8 cellular contexts compared by ENCODE assay signal in the genomic region with DNA sequence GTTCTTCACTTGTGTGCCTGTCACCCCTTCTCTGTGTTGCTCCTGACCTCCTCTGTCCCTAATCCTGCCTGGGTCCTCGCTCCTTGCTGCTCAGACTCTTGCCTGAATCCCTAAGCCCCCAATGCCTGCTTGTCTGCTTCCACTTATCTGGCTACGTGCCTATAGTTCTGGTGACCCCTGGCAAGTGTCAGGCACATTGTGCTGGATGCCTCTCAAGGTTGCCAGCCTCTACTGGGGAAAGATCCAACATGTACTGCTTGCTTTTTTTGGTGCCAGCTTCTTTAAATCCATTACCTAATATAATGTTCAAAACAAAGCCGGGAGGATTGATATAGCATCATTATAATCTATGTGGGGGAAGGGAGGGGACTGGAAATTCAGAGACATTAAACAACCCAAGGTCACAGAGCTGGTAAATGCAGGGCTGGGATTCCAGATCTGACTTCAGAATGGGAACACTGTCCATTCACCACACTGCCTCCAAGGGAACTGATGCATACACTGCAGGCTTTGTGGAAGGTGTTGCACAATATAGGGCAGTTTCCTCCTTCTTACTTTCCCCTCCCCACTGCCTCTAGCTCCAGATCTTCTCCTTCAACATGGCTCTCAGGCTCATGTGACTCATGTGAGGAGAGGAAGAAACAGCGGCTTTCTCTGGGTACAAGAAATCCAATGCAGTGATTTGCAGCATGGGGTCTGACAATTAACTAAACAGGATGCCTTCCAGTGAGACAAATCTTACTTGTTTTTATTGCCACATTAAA.
DNase-seq lines count a peak whose midpoint lies in the region; ATAC-seq and TF ChIP-seq lines count a peak whose summit lies in the region.

No MANE protein-coding gene starts in this region.

- WGBS in gastroesophageal sphincter (ENCODE audit: low coverage in 1 of 2), 2 donors, result 58 to 70% methylated on average over 4 of the region's 4 CpGs

- H3K9me2 ChIP-seq in OCI-LY7 (ENCODE audit: insufficient read depth, low read length), result no peaks in the 10 kb centered on the region

- H2AFZ ChIP-seq in osteoblast (ENCODE audit: low read length) (no peak overlapping the region), OCI-LY7 (ENCODE audit: low read length) (no peak overlapping the region)

- no peaks in the 10 kb centered on the region for H4K20me1 ChIP-seq in osteoblast (ENCODE audit: insufficient read depth, low read length)
- H4K20me1 ChIP-seq in OCI-LY7 (ENCODE audit: insufficient read depth, low read length), result no peaks in the 10 kb centered on the region

- H3K9me3 ChIP-seq in RWPE2 (ENCODE audit: severe bottlenecking), result no peaks in the 10 kb centered on the region
- H3K9me3 ChIP-seq in gastroesophageal sphincter, result no peaks in the 10 kb centered on the region
- no peaks in the 10 kb centered on the region for H3K9me3 ChIP-seq in osteoblast (ENCODE audit: low read depth, low read length)
- H3K9me3 ChIP-seq in OCI-LY7 (ENCODE audit: low read length), result no peaks in the 10 kb centered on the region

- ATAC-seq in RWPE2 (ENCODE audit: low read depth) (peak; percentile 53; the same call in 1 of the 3 replicates), gastroesophageal sphincter (peak; percentile 51), HG03565 (IDR thresholded peaks at IDR 0.05; ENCODE audit: unreplicated experiment) (no peak)

- no peak for TF ChIP-seq POLR2A in gastroesophageal sphincter (IDR thresholded peaks at IDR 0.05)

- H3K4me3 ChIP-seq in RWPE2 (ENCODE audit: severe bottlenecking) (no peak overlapping the region), gastroesophageal sphincter (no peak overlapping the region), osteoblast (ENCODE audit: insufficient read depth, low read length) (no peak overlapping the region), OCI-LY7 (ENCODE audit: low read depth, low read length, poor library complexity, severe bottlenecking) (no peak overlapping the region)

- H3K27ac ChIP-seq in RWPE2 (ENCODE audit: poor library complexity, severe bottlenecking), result no peak overlapping the region
- H3K27ac ChIP-seq in gastroesophageal sphincter, result peak overlapping the region in 2 of 4 donors; percentile 26 to 49
- H3K27ac ChIP-seq in osteoblast (ENCODE audit: low read depth, low read length), result no peak overlapping the region
- H3K27ac ChIP-seq in OCI-LY7 (ENCODE audit: low read depth, low read length, poor library complexity, severe bottlenecking), result no peak overlapping the region

- intact Hi-C loops in OCI-LY7 (cut with micrococcal nuclease; ENCODE audit: unreplicated experiment), result no loop called here

- no TSS peak for BruUV-seq in OCI-LY7 (replicated peaks; lab: Mats Ljungman, UMichigan)

- TF ChIP-seq EP300 in gastroesophageal sphincter (IDR thresholded peaks at IDR 0.05), result no peak

- H3K79me2 ChIP-seq in osteoblast (ENCODE audit: insufficient read depth, low read length), result no peaks in the 10 kb centered on the region
- H3K79me2 ChIP-seq in OCI-LY7 (ENCODE audit: insufficient read depth, low read depth, low read length), result no peaks in the 10 kb centered on the region

- peaks cover 15% of the 10 kb centered on the region for H3K27me3 ChIP-seq in RWPE2 (ENCODE audit: insufficient read depth, poor library complexity, severe bottlenecking)
- no peaks in the 10 kb centered on the region for H3K27me3 ChIP-seq in gastroesophageal sphincter
- H3K27me3 ChIP-seq in osteoblast (ENCODE audit: insufficient read depth, low read length), result no peaks in the 10 kb centered on the region

- CTCF ChIA-PET in OCI-LY7 (lab: Charles Lee; ENCODE audit: unreplicated experiment), result no interaction called here

- H3K4me1 ChIP-seq in RWPE2 (ENCODE audit: insufficient read depth, poor library complexity, severe bottlenecking), result no peaks in the 10 kb centered on the region
- H3K4me1 ChIP-seq in gastroesophageal sphincter, result no peaks in the 10 kb centered on the region
- no peaks in the 10 kb centered on the region for H3K4me1 ChIP-seq in osteoblast (ENCODE audit: insufficient read depth, low read length)
- H3K4me1 ChIP-seq in OCI-LY7 (ENCODE audit: insufficient read depth, low read length, poor library complexity, severe bottlenecking), result no peaks in the 10 kb centered on the region

- H3K4me2 ChIP-seq in osteoblast (ENCODE audit: insufficient read depth, low read length) (no peak overlapping the region), OCI-LY7 (ENCODE audit: low read length) (no peak overlapping the region)

- no peaks in the 10 kb centered on the region for H3K36me3 ChIP-seq in RWPE2 (ENCODE audit: low read depth)
- H3K36me3 ChIP-seq in gastroesophageal sphincter, result no peaks in the 10 kb centered on the region
- H3K36me3 ChIP-seq in osteoblast (ENCODE audit: insufficient read depth, low read length), result no peaks in the 10 kb centered on the region
- no peaks in the 10 kb centered on the region for H3K36me3 ChIP-seq in OCI-LY7 (ENCODE audit: insufficient read depth, low read length)

- TF ChIP-seq CTCF in RWPE2 (IDR thresholded peaks at IDR 0.05; ENCODE audit: poor library complexity, severe bottlenecking), result no peak
- TF ChIP-seq CTCF in gastroesophageal sphincter (IDR thresholded peaks at IDR 0.05), result no peak
- peak; percentile 6 for TF ChIP-seq CTCF in osteoblast (IDR thresholded peaks at IDR 0.05; ENCODE audit: extremely low read depth, low read depth, low read length)
- no peak for TF ChIP-seq CTCF in OCI-LY7 (conservative IDR thresholded peaks at IDR 0.05; ENCODE audit: low read length)

- POLR2A ChIA-PET in OCI-LY7 (lab: Charles Lee), result no interaction called here

- DNase-seq in EL (peak; percentile 29), RWPE2 (ENCODE audit: low spot score) (no peak), osteoblast (ENCODE audit: insufficient read length, low spot score, missing footprints) (no peak), GDM1 (lab: John Stamatoyannopoulos, UW) (no peak), NCI-H146 (lab: John Stamatoyannopoulos, UW) (no peak), OCI-LY7 (ENCODE audit: low spot score) (no peak)
